18 cellular contexts compared by ENCODE assay signal in genomic region chr2:20707601-20708000, GRCh38. TPM values are rescaled to one million over a fixed set of nuclear protein-coding genes. Genes with fewer than 3 reads are reported as not detected.
A peak's percentile ranks its signal among the peaks of the same experiment; 100 is the strongest.
DNase-seq lines count a peak whose midpoint lies in the region; ATAC-seq, FAIRE-seq and TF ChIP-seq lines count a peak whose summit lies in the region.
"Had no signal": no experiment of that assay in that cellular context is flagged by ENCODE, and none has a peak within 500 bp of the region (broad histone marks: within the 10 kb centered on the region; RNA-seq: fewer than 3 reads in every experiment).

No MANE protein-coding gene starts in this region.

- H3K4me1 Mint-ChIP-seq in type B pancreatic cell (ENCODE audit: unreplicated experiment) (no peaks in the 10 kb centered on the region), H9 (peaks cover 6 to 7% of the 10 kb centered on the region in 2 experiments)

- H4K20me1 ChIP-seq in K562 (replicated peaks; ENCODE audit: control insufficient read depth, insufficient read depth, low read length) (no peaks in the 10 kb centered on the region), neural cell (ENCODE audit: insufficient read depth) (no peaks in the 10 kb centered on the region), H9 (ENCODE audit: control insufficient read depth, insufficient read depth, insufficient read length) (no peaks in the 10 kb centered on the region)

- no peak overlapping the region for H4K5ac ChIP-seq in H9 (ENCODE audit: insufficient read length, low read depth, low read length)

- TF ChIP-seq EP300 in K562 (IDR thresholded peaks at IDR 0.05; ENCODE audit: low read length), result no peak
- TF ChIP-seq EP300 in neural cell (conservative IDR thresholded peaks at IDR 0.05; ENCODE audit: poor library complexity, severe bottlenecking), result peak; percentile 63

- no peak for TF ChIP-seq POLR2A in K562 (conservative IDR thresholded peaks at IDR 0.05)

- no peak overlapping the region for H2BK5ac ChIP-seq in H9 (ENCODE audit: insufficient read length, low read length)

- no peak overlapping the region for H3T11ph ChIP-seq in H9 (ENCODE audit: low read length)

- peak overlapping the region; percentile 8 for H3K27ac Mint-ChIP-seq in type B pancreatic cell
- H3K27ac Mint-ChIP-seq in H9, result peak overlapping the region in 1 of 3 experiments; percentile 5; a peak in 1 of 7 replicates
- H3K27ac Mint-ChIP-seq: B cell; CD8-positive, alpha-beta T cell; HFFc6 had no signal

- H3K36me3 Mint-ChIP-seq in type B pancreatic cell (peaks cover 10% of the 10 kb centered on the region), H9 (ENCODE audit: insufficient read depth in 1 of 3, low read depth in 3 of 3) (peaks cover 5 to 10% (median 7%) of the 10 kb centered on the region in 3 experiments; a peak in 6 of 7 replicates)

- no peak overlapping the region for H4K8ac ChIP-seq in H9 (replicated peaks; ENCODE audit: insufficient read length, low read depth, low read length)

- H3K9me1 ChIP-seq in K562 (ENCODE audit: control insufficient read depth, insufficient read depth, low read length), result no peaks in the 10 kb centered on the region

- H3K4me2 ChIP-seq in K562 (ENCODE audit: insufficient read depth, low read length) (no peak overlapping the region), neural cell (ENCODE audit: low read length) (no peak overlapping the region), H9 (ENCODE audit: insufficient read depth, insufficient read length, low read length) (no peak overlapping the region)
- H3K4me2 ChIP-seq: BLaER1 treated with 17β-estradiol and CSF1 and Interleukin-3, amounts not matched to agents 10 nM and 100 nM had no signal

- H3K9me3 Mint-ChIP-seq in type B pancreatic cell, result no peaks in the 10 kb centered on the region
- peaks cover 1 to 7% of the 10 kb centered on the region in 2 experiments; a peak in 2 of 5 replicates for H3K9me3 Mint-ChIP-seq in H9
- H3K9me3 Mint-ChIP-seq: CD8-positive, alpha-beta T cell; HFFc6 had no signal

- H3K18ac ChIP-seq in H9 (ENCODE audit: insufficient read length, low read depth, low read length), result no peak overlapping the region

- H3K4me1 ChIP-seq in K562 (replicated peaks in 1 of 2; ENCODE audit: control insufficient read depth in 2 of 2, insufficient read depth in 2 of 2, low read length in 2 of 2), result no peaks in the 10 kb centered on the region
- no peaks in the 10 kb centered on the region for H3K4me1 ChIP-seq in H9 (ENCODE audit: insufficient read depth, low read length)
- no peaks in the 10 kb centered on the region for H3K4me1 ChIP-seq in kidney (ENCODE audit: control insufficient read depth in 1 of 2, insufficient read depth in 1 of 2, low read depth in 1 of 2, low read length in 2 of 2)
- H3K4me1 ChIP-seq: BLaER1 treated with 17β-estradiol and CSF1 and Interleukin-3, amounts not matched to agents 10 nM and 100 nM had no signal

- no peak overlapping the region for H2AK5ac ChIP-seq in H9 (ENCODE audit: insufficient read length, low read length)

- H3K56ac ChIP-seq in H9 (ENCODE audit: insufficient read length, low read depth, low read length), result no peak overlapping the region

- no peak for FAIRE-seq in K562 (lab: Jason Lieb, UNC)
- FAIRE-seq in kidney (lab: Jason Lieb, UNC), result no peak
- FAIRE-seq: H54 had no signal

- H3K36me3 ChIP-seq in WERI-Rb-1 (no peaks in the 10 kb centered on the region), K562 (ENCODE audit: control insufficient read depth, insufficient read depth, low read length) (no peaks in the 10 kb centered on the region), neural cell (ENCODE audit: insufficient read depth, low read length) (no peaks in the 10 kb centered on the region), kidney (ENCODE audit: control insufficient read depth in 1 of 2, insufficient read depth in 2 of 2, low read length in 2 of 2) (no peaks in the 10 kb centered on the region)

- H3K27me3 Mint-ChIP-seq in type B pancreatic cell, result no peaks in the 10 kb centered on the region
- H3K27me3 Mint-ChIP-seq in H9 (ENCODE audit: low read depth), result no peaks in the 10 kb centered on the region
- H3K27me3 Mint-ChIP-seq: B cell had no signal

- no peak overlapping the region for H2BK15ac ChIP-seq in H9 (ENCODE audit: low read depth, low read length)

- H3K27me3 ChIP-seq in WERI-Rb-1 (ENCODE audit: insufficient read depth, low read depth, severe bottlenecking) (no peaks in the 10 kb centered on the region), K562 (ENCODE audit: control insufficient read depth in 2 of 2, insufficient read depth in 2 of 2, low read length in 2 of 2) (no peaks in the 10 kb centered on the region), neural cell (ENCODE audit: insufficient read depth, low read depth, low read length) (no peaks in the 10 kb centered on the region), H9 (ENCODE audit: insufficient read depth, low read length) (no peaks in the 10 kb centered on the region)
- H3K27me3 ChIP-seq: BLaER1 treated with 17β-estradiol and CSF1 and Interleukin-3, amounts not matched to agents 10 nM and 100 nM had no signal

- DNase-seq in WERI-Rb-1 (peak; percentile 68), K562 (ENCODE audit: extremely low read depth in 1 of 4, low spot score in 3 of 4) (peak in 1 of 4 experiments; percentile 20), type B pancreatic cell (ENCODE audit: extremely low spot score, unreplicated experiment) (no peak), H9 (no peak), NCI-H146 treated with DMSO at 0.1 percent for 48 hours (lab: John Stamatoyannopoulos, UW; ENCODE audit: unreplicated experiment) (no peak), kidney (no peak)
- DNase-seq: Calu3; CD8-positive, alpha-beta T cell; DMS79 treated with DMSO at 0.1 percent for 48 hours; GF-D8; GM23248; HFFc6 had no signal

- no peak overlapping the region for H3K23ac ChIP-seq in H9 (ENCODE audit: insufficient read length, low read depth, low read length)

- H2BK12ac ChIP-seq in H9 (ENCODE audit: insufficient read length, low read depth, low read length), result no peak overlapping the region

- WGBS in K562 (ENCODE audit: insufficient coverage, low coverage, missing lambda C conversion rate), result 43% methylated on average over 4 of the region's 4 CpGs
- WGBS in H9 (ENCODE audit: extremely low coverage, insufficient read length, low lambda C conversion rate), result no CpG with 5 or more reads among the region's 4 CpGs

- no peak overlapping the region for H2BK120ac ChIP-seq in H9 (ENCODE audit: low read depth, low read length, poor library complexity, severe bottlenecking)

- H3F3A ChIP-seq in neural cell (ENCODE audit: insufficient read depth, low read length, poor library complexity, severe bottlenecking), result no peaks in the 10 kb centered on the region

- H2AFZ ChIP-seq in K562 (ENCODE audit: low read depth, low read length) (no peak overlapping the region), neural cell (ENCODE audit: low read depth, low read length) (peak overlapping the region; percentile 15), H9 (ENCODE audit: low read length) (no peak overlapping the region)
- H2AFZ ChIP-seq: GM23248 had no signal

- CTCF ChIA-PET in K562 (lab: Yijun Ruan, JAX; ENCODE audit: low intra/inter-chr PET ratio), result no interaction called here

- no TSS peak for BruUV-seq in K562 (replicated peaks; lab: Mats Ljungman, UMichigan)

- TF ChIP-seq CTCF in WERI-Rb-1 (IDR thresholded peaks at IDR 0.05; ENCODE audit: low read depth, low read length) (no peak), K562 (IDR thresholded peaks at IDR 0.05 in 2 of 3, conservative IDR thresholded peaks at IDR 0.05 in 1 of 3; ENCODE audit: insufficient read depth in 2 of 3, low read depth in 1 of 3, low read length in 3 of 3) (no peak), neural cell (IDR thresholded peaks at IDR 0.05; ENCODE audit: poor library complexity, severe bottlenecking) (no peak), type B pancreatic cell (conservative IDR thresholded peaks at IDR 0.05) (no peak), H9 (conservative IDR thresholded peaks at IDR 0.05) (no peak), kidney (IDR thresholded peaks at IDR 0.05; ENCODE audit: borderline replicate concordance, extremely low read depth, insufficient read depth) (no peak)

- H4K91ac ChIP-seq in H9 (ENCODE audit: insufficient read length, low read depth, low read length), result no peak overlapping the region

- peak overlapping the region in 1 of 2 experiments; percentile 17; a peak in 1 of 4 replicates for H3K9ac ChIP-seq in K562 (ENCODE audit: insufficient read depth in 1 of 2, low read depth in 2 of 2, low read length in 2 of 2)
- peak overlapping the region; percentile 21 for H3K9ac ChIP-seq in neural cell (ENCODE audit: low read length)
- H3K9ac ChIP-seq in H9 (ENCODE audit: extremely low read depth, insufficient read length, low read length), result no peak overlapping the region
- H3K9ac ChIP-seq in kidney (ENCODE audit: low read length in 2 of 2), result no peak overlapping the region
- H3K9ac ChIP-seq: BLaER1 treated with 17β-estradiol and CSF1 and Interleukin-3, amounts not matched to agents 10 nM and 100 nM; GM23248 had no signal

- in situ Hi-C loops in K562 (cut with MboI), result no loop called here

- H2BK20ac ChIP-seq in H9 (ENCODE audit: low read depth, low read length, poor library complexity, severe bottlenecking), result no peak overlapping the region

- H3K79me1 ChIP-seq in H9 (ENCODE audit: insufficient read depth, low read depth, low read length, poor library complexity, severe bottlenecking), result no peaks in the 10 kb centered on the region

- H3K9me2 ChIP-seq in neural cell (ENCODE audit: insufficient read depth, low read length), result no peaks in the 10 kb centered on the region

- H3K14ac ChIP-seq in H9 (ENCODE audit: insufficient read depth, low read length), result no peak overlapping the region

- intact Hi-C loops in K562 (cut with micrococcal nuclease), result no loop called here
- intact Hi-C loops in kidney (cut with DNase I), result no loop called here

- H3K23me2 ChIP-seq in H9 (ENCODE audit: insufficient read length, low read depth, low read length, poor library complexity, severe bottlenecking), result no peaks in the 10 kb centered on the region

- TF ChIP-seq RAD21 in K562 (CRISPR knock-in tag; conservative IDR thresholded peaks at IDR 0.05 in 1 of 2, IDR thresholded peaks at IDR 0.05 in 1 of 2), result no peak
- no peak for TF ChIP-seq RAD21 in neural cell (conservative IDR thresholded peaks at IDR 0.05)

- peak; percentile 45; the same call in 2 of the 3 replicates for ATAC-seq in K562
- ATAC-seq: CD8-positive, alpha-beta T cell; HCT116 had no signal

- H3K4ac ChIP-seq in H9 (ENCODE audit: low read depth, low read length), result no peak overlapping the region

- H3K9me3 ChIP-seq in WERI-Rb-1 (ENCODE audit: severe bottlenecking) (no peaks in the 10 kb centered on the region), K562 (replicated peaks; ENCODE audit: control insufficient read depth, insufficient read depth, low read depth, low read length) (no peaks in the 10 kb centered on the region), neural cell (ENCODE audit: low read length) (no peaks in the 10 kb centered on the region), H9 (ENCODE audit: control insufficient read depth, low read depth, low read length) (no peaks in the 10 kb centered on the region), kidney (ENCODE audit: control insufficient read depth in 1 of 2, low read length in 2 of 2) (no peaks in the 10 kb centered on the region)

- POLR2A ChIA-PET in K562 (lab: Yijun Ruan, JAX), result no interaction called here

- H3K27ac ChIP-seq in WERI-Rb-1 (no peak overlapping the region), K562 (ENCODE audit: extremely low read depth, low read depth, low read length) (no peak overlapping the region), neural cell (ENCODE audit: low read length) (peak overlapping the region; percentile 64), H9 (ENCODE audit: insufficient read length, low read depth, low read length) (no peak overlapping the region), kidney (ENCODE audit: low read depth in 2 of 2, low read length in 2 of 2) (no peak overlapping the region)
- H3K27ac ChIP-seq: BLaER1 treated with 17β-estradiol and CSF1 and Interleukin-3, amounts not matched to agents 10 nM and 100 nM; GM23248; HL-60 had no signal

- H3K4me3 Mint-ChIP-seq in type B pancreatic cell (no peak overlapping the region), H9 (no peak overlapping the region)
- H3K4me3 Mint-ChIP-seq: B cell; CD8-positive, alpha-beta T cell; HFFc6 had no signal

- H3K79me2 ChIP-seq in K562 (ENCODE audit: control insufficient read depth, insufficient read depth, low read length) (no peaks in the 10 kb centered on the region), neural cell (replicated peaks; ENCODE audit: insufficient read depth, low read length) (no peaks in the 10 kb centered on the region), H9 (ENCODE audit: insufficient read depth, low read length) (no peaks in the 10 kb centered on the region)

- H3K4me3 ChIP-seq in WERI-Rb-1 (ENCODE audit: low read depth, low read length) (no peak overlapping the region), K562 (no peak overlapping the region), neural cell (ENCODE audit: low read length) (peak overlapping the region; percentile 29), kidney (ENCODE audit: low read length in 2 of 2) (no peak overlapping the region)
- H3K4me3 ChIP-seq: BLaER1 treated with 17β-estradiol and CSF1 and Interleukin-3, amounts not matched to agents 10 nM and 100 nM; GM23248 had no signal

RNA-seq across cellular contexts. Expression of gene GDF7, which starts 40.7 kb away (rescaled TPM):
- not detected in 2 replicates for total RNA-seq in K562 (2011; cell fraction: chromatin; rRNA removed; ENCODE audit: low replicate concordance)
- total RNA-seq in K562 (2011; cell fraction: nucleolus; rRNA removed), result not detected in 2 replicates
- not detected in 2 replicates for total RNA-seq in K562 (2011; cell fraction: nucleoplasm; rRNA removed)
- total RNA-seq in K562 (2014; rRNA removed), result not detected in 2 replicates
- total RNA-seq in K562 (2014; rRNA removed; fragmentation: Illumina TruSeq; extraction: Trizol), result not detected in 2 replicates
- not detected in 2 replicates for total RNA-seq in K562 (2015; rRNA removed; fragmentation: Illumina TruSeq; extraction: Trizol)
- total RNA-seq in K562 (2021), result not detected in 2 replicates
- 0.01 TPM in 1 of 2 replicates, not detected in the other for polyA plus RNA-seq in K562 (2011; rRNA removed)
- 0.01 TPM in 1 of 2 replicates, not detected in the other for polyA plus RNA-seq in K562 (2011; cell fraction: cytosol; rRNA removed)
- 0.06 TPM in 1 of 2 replicates, not detected in the other for polyA plus RNA-seq in K562 (2011; cell fraction: nucleus; rRNA removed)
- polyA plus RNA-seq in K562 (2012), result 0.04 and 0.11 TPM in 2 replicates
- not detected in 2 replicates for polyA plus RNA-seq in K562 (2014; fragmentation: Illumina TruSeq; extraction: Trizol)
- polyA plus RNA-seq in K562 (2014; fragmentation: Nextera tagmentation; extraction: Ambion mirVana), result under 1 TPM; 0.01 TPM
- 0.01 TPM in 1 of 2 replicates, not detected in the other for polyA plus RNA-seq in K562 (2014; rRNA removed)
- under 0.01 and 0.03 TPM in 2 replicates for polyA minus RNA-seq in K562 (2011; rRNA and poly(A)+ RNA removed)
- polyA minus RNA-seq in K562 (2011; cell fraction: cytosol; rRNA and poly(A)+ RNA removed), result 0.09 TPM in 1 of 2 replicates, not detected in the other
- under 0.01 TPM in 1 of 2 replicates, not detected in the other for polyA minus RNA-seq in K562 (2011; cell fraction: nucleus; rRNA and poly(A)+ RNA removed)
- 0.38 and 0.62 TPM in 2 replicates for polyA plus RNA-seq in neural cell
- 0.73 and 1.0 TPM in 2 replicates for polyA minus RNA-seq in neural cell
- total RNA-seq in type B pancreatic cell (ENCODE audit: low replicate concordance), result 0.31 and 24.3 TPM in 2 replicates
- 0.04 TPM in 1 of 2 replicates, not detected in the other for total RNA-seq in H9 (2021)
- 12.5 TPM for total RNA-seq in kidney
- polyA plus RNA-seq in kidney (ENCODE audit: insufficient read depth, low read depth, low replicate concordance), result 1.8 TPM
- total RNA-seq: Calu3, GM23248 had no signal

RNA-seq across cellular contexts. Expression of gene HS1BP3, which starts 56.7 kb away (rescaled TPM):
- total RNA-seq in K562 (2011; cell fraction: chromatin; rRNA removed; ENCODE audit: low replicate concordance), result 4.8 and 13.7 TPM in 2 replicates
- 6.7 and 9.2 TPM in 2 replicates for total RNA-seq in K562 (2011; cell fraction: nucleolus; rRNA removed)
- total RNA-seq in K562 (2011; cell fraction: nucleoplasm; rRNA removed), result 8.7 and 9.6 TPM in 2 replicates
- total RNA-seq in K562 (2014; rRNA removed) (6.5 and 6.7 TPM in 2 replicates), K562 (2014; rRNA removed; fragmentation: Illumina TruSeq; extraction: Trizol) (2.0 and 3.5 TPM in 2 replicates), K562 (2015; rRNA removed; fragmentation: Illumina TruSeq; extraction: Trizol) (7.6 and 8.3 TPM in 2 replicates), K562 (2021) (7.4 and 7.5 TPM in 2 replicates), type B pancreatic cell (ENCODE audit: low replicate concordance) (22.1 and 24.3 TPM in 2 replicates), H9 (2021) (10.8 and 11.1 TPM in 2 replicates), kidney (35.5 TPM)
- polyA plus RNA-seq in K562 (2011; rRNA removed) (3.0 and 6.5 TPM in 2 replicates), K562 (2014; fragmentation: Illumina TruSeq; extraction: Trizol) (5.9 and 6.9 TPM in 2 replicates), K562 (2014; fragmentation: Nextera tagmentation; extraction: Ambion mirVana) (under 1 TPM; 0.41 to 0.63 TPM), K562 (2014; rRNA removed) (5.9 and 6.2 TPM in 2 replicates), neural cell (8.9 and 12.1 TPM in 2 replicates), kidney (ENCODE audit: insufficient read depth, low read depth, low replicate concordance) (37.5 TPM)
- 3.3 and 4.1 TPM in 2 replicates for polyA plus RNA-seq in K562 (2011; cell fraction: cytosol; rRNA removed)
- polyA plus RNA-seq in K562 (2011; cell fraction: nucleus; rRNA removed), result 8.2 and 10.8 TPM in 2 replicates
- 7.9 and 28.0 TPM in 2 replicates for polyA plus RNA-seq in K562 (2012)
- polyA minus RNA-seq in K562 (2011; rRNA and poly(A)+ RNA removed), result 2.3 and 5.2 TPM in 2 replicates
- 2.2 and 6.9 TPM in 2 replicates for polyA minus RNA-seq in K562 (2011; cell fraction: cytosol; rRNA and poly(A)+ RNA removed)
- polyA minus RNA-seq in K562 (2011; cell fraction: nucleus; rRNA and poly(A)+ RNA removed), result 9.1 and 9.4 TPM in 2 replicates
- polyA minus RNA-seq in neural cell, result 13.1 and 16.2 TPM in 2 replicates
